15 cellular contexts compared by ENCODE assay signal in genomic region chr4:151641167-151641566, GRCh38.
DNase-seq lines count a peak whose midpoint lies in the region; ATAC-seq, FAIRE-seq and TF ChIP-seq lines count a peak whose summit lies in the region.
"Had no signal": no experiment of that assay in that cellular context is flagged by ENCODE, and none has a peak within 500 bp of the region (broad histone marks: within the 10 kb centered on the region; RNA-seq: fewer than 3 reads in every experiment).

No MANE protein-coding gene starts in this region.

- WGBS in right cardiac atrium: 94% methylated on average over 2 of the region's 2 CpGs

- dilution Hi-C loops in keratinocyte (cut with MboI; ENCODE audit: extremely low pct_ligation_motif_present, low sequenced_read_pairs): no loop called here

- no peaks in the 10 kb centered on the region for H3K9me2 ChIP-seq in Loucy (replicated peaks; ENCODE audit: low read depth, low read length)

- TF ChIP-seq CTCF in Loucy (conservative IDR thresholded peaks at IDR 0.05; ENCODE audit: low read length): no peak
- TF ChIP-seq CTCF in keratinocyte (optimal IDR thresholded peaks at IDR 0.05 in 1 of 3, IDR thresholded peaks at IDR 0.05 in 1 of 3, conservative IDR thresholded peaks at IDR 0.05 in 1 of 3; ENCODE audit: extremely low read depth in 1 of 3, insufficient read depth in 2 of 3, low read length in 3 of 3): no peak
- no peak for TF ChIP-seq CTCF in right atrium auricular region (IDR thresholded peaks at IDR 0.05)

- FAIRE-seq in keratinocyte (lab: Jason Lieb, UNC): peak; percentile 51
- FAIRE-seq: GM12878 had no signal

- DNase-seq in AG20443 (ENCODE audit: low spot score) (peak; percentile 63), amniotic epithelial cell (ENCODE audit: low read depth) (peak; percentile 91), keratinocyte (ENCODE audit: low read depth, low spot score) (no peak), T1000 (lab: John Stamatoyannopoulos, UW) (no peak), right atrium auricular region (ENCODE audit: low spot score) (no peak), globus pallidus (ENCODE audit: low spot score) (no peak), right cardiac atrium (no peak)
- DNase-seq: activated T-cell treated with anti-CD3 and anti-CD28 coated beads, Interleukin-2, amount 50 U/mL, for 72 hours; CD4-positive, alpha-beta memory T cell; left ventricle myocardium superior; NCI-H1694 treated with DMSO at 0.1 percent for 48 hours; nucleus accumbens; substantia nigra had no signal

- H3K9me1 ChIP-seq in keratinocyte (ENCODE audit: control insufficient read depth, extremely low read depth, insufficient read depth, low read length): no peaks in the 10 kb centered on the region

- H2AFZ ChIP-seq in Loucy (ENCODE audit: low read length): 0 out of 2 replicates have a peak overlapping the region, but pooled peaks have one; percentile 25
- no peak overlapping the region for H2AFZ ChIP-seq in keratinocyte (ENCODE audit: control insufficient read depth, low read length)

- H3K4me2 ChIP-seq in Loucy (ENCODE audit: low read depth, low read length, poor library complexity, severe bottlenecking) (no peak overlapping the region), keratinocyte (ENCODE audit: control insufficient read depth, extremely low read depth, insufficient read depth, low read depth, low read length) (no peak overlapping the region)

- intact Hi-C loops in right cardiac atrium (cut with DNase I): no loop called here

- no peak overlapping the region for H3K9ac ChIP-seq in Loucy (ENCODE audit: low read depth, low read length, poor library complexity, severe bottlenecking)
- H3K9ac ChIP-seq in keratinocyte (ENCODE audit: control insufficient read depth, extremely low read depth, insufficient read depth, low read length): no peak overlapping the region

- H3F3A ChIP-seq in Loucy (ENCODE audit: low read depth): no peaks in the 10 kb centered on the region

- no peak overlapping the region for H3K4me3 ChIP-seq in Loucy (ENCODE audit: low read length, poor library complexity, severe bottlenecking)
- H3K4me3 ChIP-seq in keratinocyte (ENCODE audit: control insufficient read depth in 2 of 3, extremely low read depth in 1 of 3, insufficient read depth in 2 of 3, low read depth in 1 of 3, low read length in 3 of 3): no peak overlapping the region
- H3K4me3 ChIP-seq in right atrium auricular region: no peak overlapping the region
- H3K4me3 ChIP-seq in right cardiac atrium (ENCODE audit: low read length): no peak overlapping the region
- H3K4me3 ChIP-seq: GM12878 had no signal

- no peaks in the 10 kb centered on the region for H3K9me3 ChIP-seq in Loucy (ENCODE audit: insufficient read depth, low read depth, low read length)
- no peaks in the 10 kb centered on the region for H3K9me3 ChIP-seq in keratinocyte (ENCODE audit: control insufficient read depth, low read depth, low read length)
- no peaks in the 10 kb centered on the region for H3K9me3 ChIP-seq in right atrium auricular region
- H3K9me3 ChIP-seq in right cardiac atrium (ENCODE audit: control insufficient read depth, low read length): no peaks in the 10 kb centered on the region

- H4K20me1 ChIP-seq in Loucy (ENCODE audit: insufficient read depth, low read length, poor library complexity, severe bottlenecking) (no peaks in the 10 kb centered on the region), keratinocyte (ENCODE audit: control insufficient read depth, extremely low read depth, insufficient read depth, low read length) (no peaks in the 10 kb centered on the region)

- ATAC-seq in right cardiac atrium: no peak
- ATAC-seq: GM12878, left ventricle myocardium superior had no signal

- H3K4me1 ChIP-seq in Loucy (ENCODE audit: insufficient read depth, low read length, poor library complexity, severe bottlenecking) (no peaks in the 10 kb centered on the region), keratinocyte (ENCODE audit: control insufficient read depth, extremely low read depth, insufficient read depth, low read length) (peaks cover 4% of the 10 kb centered on the region), right atrium auricular region (no peaks in the 10 kb centered on the region), right cardiac atrium (ENCODE audit: control insufficient read depth, insufficient read depth, low read length) (no peaks in the 10 kb centered on the region)

- H3K27ac ChIP-seq in keratinocyte (ENCODE audit: control insufficient read depth, insufficient read depth, low read length): no peak overlapping the region
- no peak overlapping the region for H3K27ac ChIP-seq in right atrium auricular region
- no peak overlapping the region for H3K27ac ChIP-seq in right cardiac atrium (ENCODE audit: low read length)

- H3K79me2 ChIP-seq in Loucy (ENCODE audit: insufficient read depth, low read length): no peaks in the 10 kb centered on the region
- no peaks in the 10 kb centered on the region for H3K79me2 ChIP-seq in keratinocyte (ENCODE audit: control insufficient read depth, insufficient read depth, low read length)

- H3K36me3 ChIP-seq in Loucy (ENCODE audit: insufficient read depth, low read length): no peaks in the 10 kb centered on the region
- H3K36me3 ChIP-seq in keratinocyte (ENCODE audit: control insufficient read depth in 2 of 2, extremely low read depth in 1 of 2, insufficient read depth in 2 of 2, low read length in 2 of 2): peaks cover 3 to 8% of the 10 kb centered on the region in 2 experiments
- no peaks in the 10 kb centered on the region for H3K36me3 ChIP-seq in right atrium auricular region

- no peaks in the 10 kb centered on the region for H3K27me3 ChIP-seq in Loucy (ENCODE audit: insufficient read depth, low read length, poor library complexity, severe bottlenecking)
- no peaks in the 10 kb centered on the region for H3K27me3 ChIP-seq in keratinocyte (ENCODE audit: control insufficient read depth, extremely low read depth, insufficient read depth, low read length)
- H3K27me3 ChIP-seq in right atrium auricular region: no peaks in the 10 kb centered on the region
- H3K27me3 ChIP-seq in right cardiac atrium (ENCODE audit: control insufficient read depth, insufficient read depth): no peaks in the 10 kb centered on the region

Comparison
In these comparisons a context has a peak if more than half of its experiments do, and no peak if none do; other contexts are left out.
1. DNase-seq: peak in AG20443 (single experiment) and amniotic epithelial cell (single experiment); none in keratinocyte (single experiment), T1000 (single experiment), right atrium auricular region (single experiment), globus pallidus (single experiment) and right cardiac atrium (0 of 3).